30 cellular contexts compared by ENCODE assay signal in the genomic region with DNA sequence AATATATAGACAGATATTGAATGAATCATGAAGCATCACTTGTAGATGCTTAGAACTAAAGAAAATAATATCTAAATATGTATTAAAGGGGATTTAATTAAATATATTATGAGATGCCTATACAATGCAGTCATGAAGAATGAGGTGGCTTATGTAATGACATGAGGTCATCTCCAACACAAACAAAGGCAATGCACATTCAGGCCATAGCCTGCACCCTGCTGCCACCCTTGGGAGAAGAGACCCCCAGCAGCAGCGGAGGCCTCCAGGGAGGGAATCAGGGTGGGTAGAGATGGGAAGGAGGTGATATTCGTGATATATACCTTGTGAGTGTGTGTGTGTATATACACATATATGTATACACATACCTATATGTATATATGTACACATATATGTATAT. TPM values are rescaled to one million over a fixed set of nuclear protein-coding genes. Genes with fewer than 3 reads are reported as not detected.
"Had no signal": no experiment of that assay in that cellular context is flagged by ENCODE, and none has a peak within 500 bp of the region (broad histone marks: within the 10 kb centered on the region; RNA-seq: fewer than 3 reads in every experiment).

No MANE protein-coding gene starts in this region.

- H3K9me3 ChIP-seq: gastrocnemius medialis, heart right ventricle, neutrophil, psoas muscle, spleen, tibial artery, upper lobe of left lung, vagina had no signal

- ATAC-seq: esophagus mucosa; gastrocnemius medialis; heart right ventricle; naive thymus-derived CD4-positive, alpha-beta T cell; psoas muscle; sciatic nerve; stimulated activated memory B cell treated with anti-CD40 and anti-IgM and Interleukin-4, amounts not matched to agents 10 μg/mL and 1 μg/mL and 100 μg/mL, for 72 hours had no signal

- H3K36me3 ChIP-seq: gastrocnemius medialis, heart right ventricle, neutrophil, spleen, tibial artery, upper lobe of left lung, vagina had no signal

- H3K4me1 ChIP-seq: gastrocnemius medialis, psoas muscle, spleen, upper lobe of left lung, vagina had no signal

- H3K27ac ChIP-seq: gastrocnemius medialis, heart right ventricle, neutrophil, psoas muscle, spleen, tibial artery, upper lobe of left lung, vagina had no signal

- H3K4me3 ChIP-seq: gastrocnemius medialis, heart right ventricle, psoas muscle, spleen, tibial artery, upper lobe of left lung, vagina had no signal

- H3K27me3 ChIP-seq: gastrocnemius medialis, heart right ventricle, neutrophil, spleen, tibial artery, upper lobe of left lung, vagina had no signal

- DNase-seq: effector CD4-positive, alpha-beta T cell; gastrocnemius medialis; heart right ventricle; hypothalamus; kidney glomerular epithelial cell; naive thymus-derived CD4-positive, alpha-beta T cell; nephron progenitor cell; psoas muscle; retina; spleen; stimulated activated CD4-positive, alpha-beta T cell treated with anti-CD3 and anti-CD28 coated beads, Interleukin-15, amount 100 ng/mL, for 24 hours; stimulated activated CD4-positive, alpha-beta T cell treated with anti-CD3 and anti-CD28 coated beads, Interleukin-1b, Interleukin-23, amount 100 ng/mL, for 48 hours; stimulated activated CD4-positive, alpha-beta T cell treated with anti-CD3 and anti-CD28 coated beads, Interleukin-4, amount 100 ng/mL, for 24 hours; tibial artery; upper lobe of left lung had no signal

- FAIRE-seq: islet of Langerhans had no signal

RNA-seq across cellular contexts. Expression of a gene that starts 26.4 kb away (rescaled TPM):
- total RNA-seq: dermis microvascular lymphatic vessel endothelial cell; esophagus mucosa; fibroblast of lung; gastrocnemius medialis; heart right ventricle; liver; lung microvascular endothelial cell; mesenteric fat pad; mononuclear cell; naive thymus-derived CD4-positive, alpha-beta T cell; osteoblast; psoas muscle; sciatic nerve; skeletal muscle tissue; spleen; temporal lobe; vagina had no signal
